8 cellular contexts compared by ENCODE assay signal in genomic region chr5:154172785-154173184, GRCh38.
"Had no signal": no experiment of that assay in that cellular context is flagged by ENCODE, and none has a peak within 500 bp of the region (broad histone marks: within the 10 kb centered on the region; RNA-seq: fewer than 3 reads in every experiment).

No MANE protein-coding gene starts in this region.

- H3K9ac ChIP-seq: GM23248 had no signal

- H3K9me3 ChIP-seq: HAP-1 had no signal

- H3K27ac ChIP-seq: GM23248 had no signal

- DNase-seq: GM23248, GOT3, H7, H9, HCEC 1CT, HFFc6 had no signal

- H3K4me3 ChIP-seq: GM23248, GM23338, HAP-1 had no signal

- H3K4me2 ChIP-seq: GM23338 had no signal

- H3K4me1 ChIP-seq: HAP-1 had no signal

- H3K36me3 ChIP-seq: HAP-1 had no signal
